20 cellular contexts compared by ENCODE assay signal in the genomic region with DNA sequence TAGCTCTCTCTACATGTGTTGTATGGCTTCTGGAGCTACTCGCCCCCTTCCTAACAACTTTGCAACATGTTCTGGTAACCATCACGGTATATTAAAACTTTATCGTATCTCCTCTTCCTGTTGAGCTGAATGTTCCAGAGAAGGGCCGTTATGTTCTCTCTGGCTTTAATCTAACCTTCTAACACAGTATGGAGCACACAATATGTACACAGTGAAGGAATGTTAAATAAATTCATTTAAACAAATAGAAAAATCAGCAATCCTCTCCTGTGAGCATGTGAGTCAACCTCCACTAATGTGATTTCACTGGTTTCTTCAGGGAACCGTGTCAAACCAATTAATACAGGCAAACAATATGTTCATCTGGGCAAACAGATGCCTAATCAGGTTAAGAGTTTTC.
DNase-seq lines count a peak whose midpoint lies in the region; ATAC-seq and TF ChIP-seq lines count a peak whose summit lies in the region.
"Had no signal": no experiment of that assay in that cellular context is flagged by ENCODE, and none has a peak within 500 bp of the region (broad histone marks: within the 10 kb centered on the region; RNA-seq: fewer than 3 reads in every experiment).

No MANE protein-coding gene starts in this region.

- H3K27me3 Mint-ChIP-seq in T-helper 2 cell treated with Interferon-gamma antibody and Interleukin-4, amounts not matched to agents 5 μg/mL and 100 μg/mL, for 36 hours (ENCODE audit: low read depth): no peaks in the 10 kb centered on the region
- no peaks in the 10 kb centered on the region for H3K27me3 Mint-ChIP-seq in activated naive CD4-positive, alpha-beta T cell treated with anti-CD3 and anti-CD28 coated beads, Interleukin-2, amount 50 U/mL, for 24 hours
- H3K27me3 Mint-ChIP-seq in activated T-helper 17 cell treated with anti-CD3 and anti-CD28 coated beads, Interleukin-2, amount 50 U/mL, for 72 hours: no peaks in the 10 kb centered on the region

- H3K4me1 ChIP-seq in right lobe of liver: no peaks in the 10 kb centered on the region
- H3K4me1 ChIP-seq: Peyer's patch had no signal

- peaks cover 4% of the 10 kb centered on the region for H3K36me3 Mint-ChIP-seq in T-helper 2 cell treated with Interferon-gamma antibody and Interleukin-4, amounts not matched to agents 5 μg/mL and 100 μg/mL, for 36 hours (ENCODE audit: low read depth)
- H3K36me3 Mint-ChIP-seq in activated naive CD4-positive, alpha-beta T cell treated with anti-CD3 and anti-CD28 coated beads, Interleukin-2, amount 50 U/mL, for 24 hours: peaks cover 2% of the 10 kb centered on the region
- peaks cover 0 to 8% of the 10 kb centered on the region in 2 donors for H3K36me3 Mint-ChIP-seq in activated naive CD4-positive, alpha-beta T cell treated with anti-CD3 and anti-CD28 coated beads, Interleukin-2, amount 50 U/mL, for 72 hours
- H3K36me3 Mint-ChIP-seq in activated T-helper 17 cell treated with anti-CD3 and anti-CD28 coated beads, Interleukin-2, amount 50 U/mL, for 72 hours (ENCODE audit: low read depth): peaks cover 9% of the 10 kb centered on the region

- TF ChIP-seq CTCF in right lobe of liver (IDR thresholded peaks at IDR 0.05): no peak

- H3K4me1 Mint-ChIP-seq in T-helper 2 cell treated with Interferon-gamma antibody and Interleukin-4, amounts not matched to agents 5 μg/mL and 100 μg/mL, for 36 hours (ENCODE audit: low read depth): peaks cover 31% of the 10 kb centered on the region
- peaks cover 25% of the 10 kb centered on the region for H3K4me1 Mint-ChIP-seq in activated naive CD4-positive, alpha-beta T cell treated with anti-CD3 and anti-CD28 coated beads, Interleukin-2, amount 50 U/mL, for 24 hours
- no peaks in the 10 kb centered on the region for H3K4me1 Mint-ChIP-seq in activated T-helper 17 cell treated with anti-CD3 and anti-CD28 coated beads, Interleukin-2, amount 50 U/mL, for 72 hours

- H3K27ac ChIP-seq in right lobe of liver: no peak overlapping the region
- H3K27ac ChIP-seq: Peyer's patch had no signal

- TF ChIP-seq POLR2A in right lobe of liver (IDR thresholded peaks at IDR 0.05): no peak

- in situ Hi-C loops in KBM-7 (cut with MboI; ENCODE audit: low pct_unique_long_range_greater_than_20kb, low sequenced_read_pairs): no loop called here

- H3K4me3 Mint-ChIP-seq in T-helper 2 cell treated with Interferon-gamma antibody and Interleukin-4, amounts not matched to agents 5 μg/mL and 100 μg/mL, for 36 hours: peak overlapping the region; percentile 59
- H3K4me3 Mint-ChIP-seq in activated naive CD4-positive, alpha-beta T cell treated with anti-CD3 and anti-CD28 coated beads, Interleukin-2, amount 50 U/mL, for 24 hours: peak overlapping the region; percentile 63
- H3K4me3 Mint-ChIP-seq in activated T-helper 17 cell treated with anti-CD3 and anti-CD28 coated beads, Interleukin-2, amount 50 U/mL, for 72 hours: peak overlapping the region; percentile 65
- H3K4me3 Mint-ChIP-seq: H9 had no signal

- no peak for ATAC-seq in activated naive CD4-positive, alpha-beta T cell treated with anti-CD3 and anti-CD28 coated beads, Interleukin-2, amount 50 U/mL, for 72 hours
- ATAC-seq in activated T-helper 17 cell treated with anti-CD3 and anti-CD28 coated beads, Interleukin-2, amount 50 U/mL, for 72 hours (replicated peaks): no peak
- no peak for ATAC-seq in right lobe of liver
- ATAC-seq: GM12878, HepG2 had no signal

- intact Hi-C loops in right lobe of liver (cut with DNase I): no loop called here

- 59% methylated on average over 5 of the region's 5 CpGs for WGBS in right lobe of liver (ENCODE audit: insufficient coverage, low coverage, low lambda C conversion rate, missing lambda C conversion rate)

- no peaks in the 10 kb centered on the region for H3K9me3 ChIP-seq in right lobe of liver
- H3K9me3 ChIP-seq: Peyer's patch had no signal

- no peaks in the 10 kb centered on the region for H3K27me3 ChIP-seq in right lobe of liver
- H3K27me3 ChIP-seq: Peyer's patch had no signal

- H3K27ac Mint-ChIP-seq in T-helper 2 cell treated with Interferon-gamma antibody and Interleukin-4, amounts not matched to agents 5 μg/mL and 100 μg/mL, for 36 hours: peak overlapping the region; percentile 26
- peak overlapping the region; percentile 83 for H3K27ac Mint-ChIP-seq in activated naive CD4-positive, alpha-beta T cell treated with anti-CD3 and anti-CD28 coated beads, Interleukin-2, amount 50 U/mL, for 24 hours
- H3K27ac Mint-ChIP-seq in activated naive CD4-positive, alpha-beta T cell treated with anti-CD3 and anti-CD28 coated beads, Interleukin-2, amount 50 U/mL, for 72 hours: no peak overlapping the region
- H3K27ac Mint-ChIP-seq in activated T-helper 17 cell treated with anti-CD3 and anti-CD28 coated beads, Interleukin-2, amount 50 U/mL, for 72 hours: no peak overlapping the region
- H3K27ac Mint-ChIP-seq: H9 had no signal

- H3K9me3 Mint-ChIP-seq in T-helper 2 cell treated with Interferon-gamma antibody and Interleukin-4, amounts not matched to agents 5 μg/mL and 100 μg/mL, for 36 hours: no peaks in the 10 kb centered on the region
- H3K9me3 Mint-ChIP-seq in activated naive CD4-positive, alpha-beta T cell treated with anti-CD3 and anti-CD28 coated beads, Interleukin-2, amount 50 U/mL, for 24 hours: no peaks in the 10 kb centered on the region
- H3K9me3 Mint-ChIP-seq in activated naive CD4-positive, alpha-beta T cell treated with anti-CD3 and anti-CD28 coated beads, Interleukin-2, amount 50 U/mL, for 72 hours: no peaks in the 10 kb centered on the region
- H3K9me3 Mint-ChIP-seq in activated T-helper 17 cell treated with anti-CD3 and anti-CD28 coated beads, Interleukin-2, amount 50 U/mL, for 72 hours: no peaks in the 10 kb centered on the region
- H3K9me3 Mint-ChIP-seq: H9 had no signal

- no peak overlapping the region for H3K4me3 ChIP-seq in right lobe of liver
- H3K4me3 ChIP-seq: GM12878, Peyer's patch had no signal

- DNase-seq in T-helper 2 cell treated with Interferon-gamma antibody and Interleukin-4, amounts not matched to agents 5 μg/mL and 100 μg/mL, for 36 hours (ENCODE audit: low spot score): no peak
- DNase-seq in T-helper 2 cell (no peak), right lobe of liver (no peak), iPS-NIHi7 (ENCODE audit: extremely low spot score) (no peak), KBM-7 (no peak)
- no peak for DNase-seq in activated naive CD4-positive, alpha-beta T cell treated with anti-CD3 and anti-CD28 coated beads, Interleukin-2, amount 50 U/mL, for 72 hours (ENCODE audit: low spot score in 2 of 2)
- DNase-seq: 8988T, C1 segment of cervical spinal cord, Calu3, DMS79, H9, Kasumi-1, NCI-H1930, NCI-H2171, Peyer's patch, Right ventricle myocardium superior had no signal

- no peaks in the 10 kb centered on the region for H3K36me3 ChIP-seq in right lobe of liver
- H3K36me3 ChIP-seq: Peyer's patch had no signal

Comparison
In these comparisons a context has a peak if more than half of its experiments do, and no peak if none do; other contexts are left out.
1. H3K27ac Mint-ChIP-seq: peak in T-helper 2 cell treated with Interferon-gamma antibody and Interleukin-4, amounts not matched to agents 5 μg/mL and 100 μg/mL, for 36 hours (single experiment) and activated naive CD4-positive, alpha-beta T cell treated with anti-CD3 and anti-CD28 coated beads, Interleukin-2, amount 50 U/mL, for 24 hours (single experiment); none in activated naive CD4-positive, alpha-beta T cell treated with anti-CD3 and anti-CD28 coated beads, Interleukin-2, amount 50 U/mL, for 72 hours (0 of 2) and activated T-helper 17 cell treated with anti-CD3 and anti-CD28 coated beads, Interleukin-2, amount 50 U/mL, for 72 hours (single experiment).
2. Peak in every context shown above with its lines, with median percentiles within 50 percentile points of each other: H3K4me3 Mint-ChIP-seq.